Comparison of ENCODE assay signal across 12 cellular contexts in the genomic region with DNA sequence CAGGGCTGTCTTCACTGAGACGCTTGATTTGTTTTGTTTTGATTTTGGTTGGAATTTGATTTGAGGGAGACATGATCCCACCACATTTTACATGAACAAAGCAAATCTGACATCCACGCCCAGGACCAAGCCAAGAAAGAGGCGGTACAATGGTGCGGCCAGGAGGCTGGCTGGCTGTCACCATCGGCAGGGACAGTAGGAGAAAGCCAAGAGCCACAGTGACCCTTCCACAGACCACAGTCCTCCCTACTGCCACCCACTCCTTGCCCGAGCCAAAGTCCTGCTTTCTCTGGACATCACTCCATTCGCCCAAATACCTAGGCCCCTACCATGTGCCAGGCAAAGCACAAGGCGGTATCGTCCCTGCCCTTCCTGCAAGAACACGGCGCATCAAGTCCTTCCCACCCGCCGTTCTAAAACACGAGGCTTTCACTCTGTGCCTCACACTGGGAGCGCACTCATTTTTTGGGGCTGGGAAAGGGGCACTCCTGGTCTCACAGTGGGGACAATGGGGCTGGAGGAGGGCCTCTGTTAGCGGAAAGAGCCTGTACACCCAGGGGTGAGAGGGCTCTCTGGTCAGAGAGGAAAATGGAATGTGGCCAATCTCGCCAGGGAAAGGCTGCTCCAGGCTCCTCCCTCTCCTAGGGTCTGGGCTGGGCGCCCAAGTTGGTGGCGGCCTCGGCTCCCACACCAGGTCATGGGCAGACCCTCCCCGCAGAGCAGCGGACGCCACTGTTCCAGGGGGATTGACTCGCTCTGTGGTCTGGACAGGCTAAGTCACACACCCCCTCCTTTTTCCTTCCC. TPM values are rescaled to one million over a fixed set of nuclear protein-coding genes. Genes with fewer than 3 reads are reported as not detected.
DNase-seq lines count a peak whose midpoint lies in the region; ATAC-seq and TF ChIP-seq lines count a peak whose summit lies in the region.
"Had no signal": no experiment of that assay in that cellular context is flagged by ENCODE, and none has a peak within 500 bp of the region (broad histone marks: within the 10 kb centered on the region; RNA-seq: fewer than 3 reads in every experiment).

No MANE protein-coding gene starts in this region.

- no peaks in the 10 kb centered on the region for H3K9me3 ChIP-seq in BLaER1 treated with 17β-estradiol and CSF1 and Interleukin-3, amounts not matched to agents 10 nM and 100 nM (replicated peaks in 1 of 11)
- H3K9me3 ChIP-seq in right atrium auricular region (no peaks in the 10 kb centered on the region), osteoblast (ENCODE audit: low read depth, low read length) (no peaks in the 10 kb centered on the region), mesenchymal stem cell (ENCODE audit: control insufficient read depth, low read length) (no peaks in the 10 kb centered on the region)
- H3K9me3 ChIP-seq: BE2C, MG63, SJSA1 had no signal

- H3K79me2 ChIP-seq in osteoblast (ENCODE audit: insufficient read depth, low read length), result peaks cover 3% of the 10 kb centered on the region

- H3K36me3 Mint-ChIP-seq in activated T-helper 17 cell treated with anti-CD3 and anti-CD28 coated beads, Interleukin-2, amount 50 U/mL, for 72 hours (ENCODE audit: low read depth), result peaks cover 25% of the 10 kb centered on the region

- H2AK5ac ChIP-seq in mesenchymal stem cell (ENCODE audit: low read length, severe bottlenecking), result no peak overlapping the region

- H3K4me1 ChIP-seq in BLaER1 treated with 17β-estradiol and CSF1 and Interleukin-3, amounts not matched to agents 10 nM and 100 nM, result peaks cover 34 to 67% (median 55%) of the 10 kb centered on the region in 10 experiments
- peaks cover 0 to 67% of the 10 kb centered on the region in 2 donors for H3K4me1 ChIP-seq in right atrium auricular region
- no peaks in the 10 kb centered on the region for H3K4me1 ChIP-seq in osteoblast (ENCODE audit: insufficient read depth, low read length)
- H3K4me1 ChIP-seq in mesenchymal stem cell (ENCODE audit: control insufficient read depth, insufficient read depth, low read depth, low read length), result peaks cover 19% of the 10 kb centered on the region

- no peak overlapping the region for H2BK5ac ChIP-seq in mesenchymal stem cell (ENCODE audit: low read depth, low read length, poor library complexity, severe bottlenecking)

- H3K4me2 ChIP-seq in BLaER1 treated with 17β-estradiol and CSF1 and Interleukin-3, amounts not matched to agents 10 nM and 100 nM, result peak overlapping the region in 8 of 11 experiments; percentile 64 to 81 (median 76); a peak in 13 of 22 replicates
- no peak overlapping the region for H3K4me2 ChIP-seq in osteoblast (ENCODE audit: insufficient read depth, low read length)
- H3K4me2 ChIP-seq in mesenchymal stem cell (ENCODE audit: low read length, poor library complexity, severe bottlenecking), result no peak overlapping the region

- H3K23ac ChIP-seq in mesenchymal stem cell (ENCODE audit: low read length in 2 of 2), result no peak overlapping the region

- H3K27me3 Mint-ChIP-seq in activated T-helper 17 cell treated with anti-CD3 and anti-CD28 coated beads, Interleukin-2, amount 50 U/mL, for 72 hours, result no peaks in the 10 kb centered on the region
- H3K27me3 Mint-ChIP-seq: activated CD4-positive, alpha-beta memory T cell treated with anti-CD3 and anti-CD28 coated beads for 36 hours had no signal

- H3K36me3 ChIP-seq in BLaER1 treated with 17β-estradiol and CSF1 and Interleukin-3, amounts not matched to agents 10 nM and 100 nM, result peaks cover 25 to 64% (median 33%) of the 10 kb centered on the region in 11 experiments; a peak in 20 of 22 replicates
- H3K36me3 ChIP-seq in right atrium auricular region (no peaks in the 10 kb centered on the region), osteoblast (ENCODE audit: insufficient read depth, low read length) (peaks cover 5% of the 10 kb centered on the region), mesenchymal stem cell (ENCODE audit: control insufficient read depth in 1 of 2, insufficient read depth in 2 of 2, low read depth in 1 of 2, low read length in 2 of 2) (peaks cover 16 to 28% of the 10 kb centered on the region in 2 experiments)
- H3K36me3 ChIP-seq: MG63 had no signal

- H4K20me1 ChIP-seq in BLaER1 treated with 17β-estradiol and CSF1 and Interleukin-3, amounts not matched to agents 10 nM and 100 nM, result peaks cover 4 to 95% (median 26%) of the 10 kb centered on the region in 11 experiments; a peak in 14 of 22 replicates
- H4K20me1 ChIP-seq in osteoblast (ENCODE audit: insufficient read depth, low read length), result peaks cover 29% of the 10 kb centered on the region

- TF ChIP-seq CTCF in right atrium auricular region (IDR thresholded peaks at IDR 0.05) (no peak), osteoblast (IDR thresholded peaks at IDR 0.05; ENCODE audit: extremely low read depth, low read depth, low read length) (no peak)

- H3K4me1 Mint-ChIP-seq in activated T-helper 17 cell treated with anti-CD3 and anti-CD28 coated beads, Interleukin-2, amount 50 U/mL, for 72 hours, result peaks cover 22% of the 10 kb centered on the region

- 0 out of 22 replicates have a peak overlapping the region, but pooled peaks of 1 of the 11 experiments have one; percentile 75 for H3K9ac ChIP-seq in BLaER1 treated with 17β-estradiol and CSF1 and Interleukin-3, amounts not matched to agents 10 nM and 100 nM
- no peak overlapping the region for H3K9ac ChIP-seq in mesenchymal stem cell (ENCODE audit: low read length)

- 94% methylated on average over 23 of the region's 24 CpGs for WGBS in mesenchymal stem cell

- H3K14ac ChIP-seq in mesenchymal stem cell (ENCODE audit: low read length in 2 of 2), result no peak overlapping the region

- H3K27ac Mint-ChIP-seq in activated T-helper 17 cell treated with anti-CD3 and anti-CD28 coated beads, Interleukin-2, amount 50 U/mL, for 72 hours, result peak overlapping the region; percentile 19
- H3K27ac Mint-ChIP-seq: activated CD4-positive, alpha-beta memory T cell treated with anti-CD3 and anti-CD28 coated beads for 36 hours had no signal

- no peak overlapping the region for H2AFZ ChIP-seq in osteoblast (ENCODE audit: low read length)
- no peak overlapping the region for H2AFZ ChIP-seq in mesenchymal stem cell (ENCODE audit: low read depth, low read length)

- H2BK120ac ChIP-seq in mesenchymal stem cell (ENCODE audit: low read depth, low read length), result no peak overlapping the region

- no peak overlapping the region for H3K4me3 Mint-ChIP-seq in activated T-helper 17 cell treated with anti-CD3 and anti-CD28 coated beads, Interleukin-2, amount 50 U/mL, for 72 hours
- H3K4me3 Mint-ChIP-seq: activated CD4-positive, alpha-beta memory T cell treated with anti-CD3 and anti-CD28 coated beads for 36 hours had no signal

- no peak for ATAC-seq in activated T-helper 17 cell treated with anti-CD3 and anti-CD28 coated beads, Interleukin-2, amount 50 U/mL, for 72 hours (replicated peaks)

- H3K4me3 ChIP-seq in BLaER1 treated with 17β-estradiol and CSF1 and Interleukin-3, amounts not matched to agents 10 nM and 100 nM, result no peak overlapping the region
- H3K4me3 ChIP-seq in right atrium auricular region (peak overlapping the region in 1 of 2 donors; percentile 14), osteoblast (ENCODE audit: insufficient read depth, low read length) (no peak overlapping the region), mesenchymal stem cell (ENCODE audit: insufficient read depth in 1 of 2, low read depth in 1 of 2, low read length in 2 of 2) (no peak overlapping the region)
- H3K4me3 ChIP-seq: MG63, SJSA1 had no signal

- H3K27me3 ChIP-seq in BLaER1 treated with 17β-estradiol and CSF1 and Interleukin-3, amounts not matched to agents 10 nM and 100 nM, result no peaks in the 10 kb centered on the region
- H3K27me3 ChIP-seq in right atrium auricular region, result no peaks in the 10 kb centered on the region
- no peaks in the 10 kb centered on the region for H3K27me3 ChIP-seq in osteoblast (ENCODE audit: insufficient read depth, low read length)
- no peaks in the 10 kb centered on the region for H3K27me3 ChIP-seq in mesenchymal stem cell (ENCODE audit: control insufficient read depth in 1 of 2, insufficient read depth in 1 of 2, low read length in 2 of 2)
- H3K27me3 ChIP-seq: BE2C, MG63, SJSA1 had no signal

- H3K27ac ChIP-seq in BLaER1 treated with 17β-estradiol and CSF1 and Interleukin-3, amounts not matched to agents 10 nM and 100 nM, result peak overlapping the region in 4 of 11 experiments; percentile 76 to 85 (median 80); a peak in 7 of 22 replicates
- H3K27ac ChIP-seq in right atrium auricular region (peak overlapping the region; percentile 70 to 73), osteoblast (ENCODE audit: low read depth, low read length) (no peak overlapping the region), mesenchymal stem cell (ENCODE audit: low read length, poor library complexity, severe bottlenecking) (no peak overlapping the region)
- H3K27ac ChIP-seq: SJSA1 had no signal

- no peak overlapping the region for H3K4ac ChIP-seq in mesenchymal stem cell (ENCODE audit: low read depth in 1 of 2, low read length in 2 of 2)

- DNase-seq in right atrium auricular region (ENCODE audit: low spot score), result no peak
- peak; percentile 52 for DNase-seq in osteoblast (ENCODE audit: insufficient read length, low spot score, missing footprints)
- DNase-seq in NCI-H187 treated with DMSO at 0.1 percent for 48 hours (lab: John Stamatoyannopoulos, UW), result no peak
- no peak for DNase-seq in mesenchymal stem cell
- no peak for DNase-seq in activated CD4-positive, alpha-beta T cell treated with anti-CD3 and anti-CD28 coated beads for 4 hours
- DNase-seq in effector CD8-positive, alpha-beta T cell (lab: John Stamatoyannopoulos, UW), result no peak
- DNase-seq: BE2C, MG63 had no signal

- H3K9me3 Mint-ChIP-seq in activated T-helper 17 cell treated with anti-CD3 and anti-CD28 coated beads, Interleukin-2, amount 50 U/mL, for 72 hours, result no peaks in the 10 kb centered on the region
- H3K9me3 Mint-ChIP-seq: activated CD4-positive, alpha-beta memory T cell treated with anti-CD3 and anti-CD28 coated beads for 36 hours had no signal

- no peak overlapping the region for H2BK15ac ChIP-seq in mesenchymal stem cell (ENCODE audit: low read depth, poor library complexity, severe bottlenecking)

- H2BK12ac ChIP-seq in mesenchymal stem cell (ENCODE audit: low read length in 2 of 2), result no peak overlapping the region

- H4K8ac ChIP-seq in mesenchymal stem cell (ENCODE audit: low read length), result no peak overlapping the region

- no peak overlapping the region for H4K91ac ChIP-seq in mesenchymal stem cell (ENCODE audit: low read length)

- H3K79me1 ChIP-seq in mesenchymal stem cell (replicated peaks; ENCODE audit: low read length, poor library complexity, severe bottlenecking), result peaks cover 42% of the 10 kb centered on the region

- no peak overlapping the region for H3K18ac ChIP-seq in mesenchymal stem cell (ENCODE audit: low read depth in 1 of 2, low read length in 2 of 2)

RNA-seq across cellular contexts. Expression of gene SSBP3, which starts 26.5 kb away (rescaled TPM):
- 10 to 100 TPM; 40.3 to 56.3 TPM for total RNA-seq in activated T-helper 17 cell treated with anti-CD3 and anti-CD28 coated beads, Interleukin-2, amount 50 U/mL, for 72 hours
- total RNA-seq in right atrium auricular region (10 to 100 TPM; 15.2 to 16.6 TPM), osteoblast (14.5 and 18.3 TPM in 2 replicates)
- 114 TPM for polyA plus RNA-seq in mesenchymal stem cell (2013, experiment 1 of 2)
- polyA plus RNA-seq in mesenchymal stem cell (2013, experiment 2 of 2), result 112 TPM

Comparison
In these comparisons a context has a peak if more than half of its experiments do, and no peak if none do; other contexts are left out.
1. H3K27ac ChIP-seq: peak in right atrium auricular region (2 of 2); none in osteoblast (single experiment) and mesenchymal stem cell (single experiment).
2. H3K4me2 ChIP-seq: peak in BLaER1 treated with 17β-estradiol and CSF1 and Interleukin-3, amounts not matched to agents 10 nM and 100 nM (8 of 11); none in osteoblast (single experiment) and mesenchymal stem cell (single experiment).